ENCODE assay signal across 15 cellular contexts in the genomic region with DNA sequence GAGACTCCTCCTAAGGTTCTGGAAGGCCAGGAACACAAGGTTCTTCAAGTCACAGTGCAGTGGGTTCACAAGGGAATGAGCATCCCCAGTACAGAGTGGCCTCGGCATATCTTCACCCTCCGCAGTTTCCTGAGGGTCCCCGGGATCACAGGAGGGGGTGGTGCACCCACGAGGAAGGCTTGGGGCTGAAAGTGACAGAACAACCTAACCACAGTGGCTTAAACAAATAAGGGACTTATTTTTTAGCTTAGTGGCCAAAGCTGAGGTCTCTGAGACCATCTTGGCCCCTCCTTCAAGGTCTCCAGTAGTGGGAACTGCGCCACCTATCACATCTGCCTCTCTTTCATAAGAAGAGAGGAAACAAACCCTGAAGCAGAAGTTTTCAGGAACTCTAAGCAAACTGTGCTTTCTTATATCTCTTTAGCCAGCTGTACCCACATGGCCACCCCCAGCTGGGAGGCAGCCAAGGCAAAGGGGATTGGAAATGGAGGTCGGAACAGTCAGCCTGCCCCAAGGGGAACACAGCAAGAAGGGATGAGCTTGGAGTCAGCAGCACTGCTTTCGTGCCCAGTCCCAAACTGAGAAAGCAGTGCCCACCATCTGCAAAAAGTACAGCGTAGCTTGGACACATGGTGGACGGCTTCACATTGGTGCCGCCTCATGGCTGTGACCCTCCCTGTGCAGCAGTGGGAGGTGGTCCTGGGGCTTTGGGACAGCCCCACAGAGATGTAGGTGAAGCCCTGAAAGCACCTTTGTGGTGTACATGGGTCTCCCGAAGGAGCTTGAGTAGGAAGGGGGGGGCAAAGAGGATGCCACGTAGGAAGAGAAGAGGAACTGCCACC.
DNase-seq lines count a peak whose midpoint lies in the region; ATAC-seq, FAIRE-seq and TF ChIP-seq lines count a peak whose summit lies in the region.
"Had no signal": no experiment of that assay in that cellular context is flagged by ENCODE, and none has a peak within 500 bp of the region (broad histone marks: within the 10 kb centered on the region; RNA-seq: fewer than 3 reads in every experiment).

No MANE protein-coding gene starts in this region.

- peaks cover 6% of the 10 kb centered on the region for H3K9me3 Mint-ChIP-seq in chondrocyte (ENCODE audit: low read depth)

- TF ChIP-seq CTCF in chondrocyte (IDR thresholded peaks at IDR 0.05), result no peak

- H3K4me3 Mint-ChIP-seq in chondrocyte (ENCODE audit: unreplicated experiment), result no peak overlapping the region

- H3K36me3 Mint-ChIP-seq in chondrocyte (ENCODE audit: low read depth), result no peaks in the 10 kb centered on the region

- H3K27ac Mint-ChIP-seq in chondrocyte (ENCODE audit: unreplicated experiment), result peak overlapping the region; percentile 89

- DNase-seq in GM18507 (ENCODE audit: extremely low spot score, insufficient read length, low read depth) (peak; percentile 30), chondrocyte (ENCODE audit: low spot score) (no peak), HuH-7.5 (ENCODE audit: low spot score) (no peak), foreskin melanocyte (no peak), superior temporal gyrus (ENCODE audit: extremely low spot score) (no peak)
- DNase-seq: activated CD8-positive, alpha-beta memory T cell treated with anti-CD3 and anti-CD28 coated beads, Interleukin-2, amount 50 U/mL, for 48 hours; cerebellar nuclear complex; heart left ventricle; NCI-H1930; stimulated activated CD4-positive, alpha-beta T cell treated with anti-CD3 and anti-CD28 coated beads, Interleukin-4, amount 100 ng/mL, for 1 hour; transverse colon had no signal

- ATAC-seq in GM21447 (IDR thresholded peaks at IDR 0.05; ENCODE audit: unreplicated experiment) (peak; percentile 82), HG03196 (IDR thresholded peaks at IDR 0.05; ENCODE audit: unreplicated experiment) (peak; percentile 81), SK-N-SH treated with all-trans-retinoic acid at 6 μM for 48 hours (no peak)
- ATAC-seq: heart left ventricle had no signal

- H3K27me3 Mint-ChIP-seq in chondrocyte (ENCODE audit: low read depth), result no peaks in the 10 kb centered on the region

- FAIRE-seq in GM18507 (lab: Jason Lieb, UNC), result peak; percentile 95
- FAIRE-seq: D721Med had no signal

- peaks cover 47% of the 10 kb centered on the region for H3K4me1 Mint-ChIP-seq in chondrocyte (ENCODE audit: low read depth)

TF ChIP-seq in SK-N-SH treated with all-trans-retinoic acid at 6 μM for 48 hours, 23 proteins besides CTCF, POLR2A, EP300 and RAD21:
- TF ChIP-seq TCF4 (CRISPR knock-in tag; IDR thresholded peaks at IDR 0.05; ENCODE audit: borderline replicate concordance) (no peak), ESRRG (CRISPR knock-in tag; IDR thresholded peaks at IDR 0.05) (no peak), ZFP30 (CRISPR knock-in tag; IDR thresholded peaks at IDR 0.05) (no peak), RARB (CRISPR knock-in tag; IDR thresholded peaks at IDR 0.05) (no peak)
- TF ChIP-seq, protein P1, sequence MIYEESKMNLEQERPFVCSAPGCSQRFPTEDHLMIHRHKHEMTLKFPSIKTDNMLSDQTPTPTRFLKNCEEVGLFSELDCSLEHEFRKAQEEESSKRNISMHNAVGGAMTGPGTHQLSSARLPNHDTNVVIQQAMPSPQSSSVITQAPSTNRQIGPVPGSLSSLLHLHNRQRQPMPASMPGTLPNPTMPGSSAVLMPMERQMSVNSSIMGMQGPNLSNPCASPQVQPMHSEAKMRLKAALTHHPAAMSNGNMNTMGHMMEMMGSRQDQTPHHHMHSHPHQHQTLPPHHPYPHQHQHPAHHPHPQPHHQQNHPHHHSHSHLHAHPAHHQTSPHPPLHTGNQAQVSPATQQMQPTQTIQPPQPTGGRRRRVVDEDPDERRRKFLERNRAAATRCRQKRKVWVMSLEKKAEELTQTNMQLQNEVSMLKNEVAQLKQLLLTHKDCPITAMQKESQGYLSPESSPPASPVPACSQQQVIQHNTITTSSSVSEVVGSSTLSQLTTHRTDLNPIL (CRISPR knock-in tag; IDR thresholded peaks at IDR 0.05; ENCODE audit: low read depth), result no peak
- TF ChIP-seq, protein P2, sequence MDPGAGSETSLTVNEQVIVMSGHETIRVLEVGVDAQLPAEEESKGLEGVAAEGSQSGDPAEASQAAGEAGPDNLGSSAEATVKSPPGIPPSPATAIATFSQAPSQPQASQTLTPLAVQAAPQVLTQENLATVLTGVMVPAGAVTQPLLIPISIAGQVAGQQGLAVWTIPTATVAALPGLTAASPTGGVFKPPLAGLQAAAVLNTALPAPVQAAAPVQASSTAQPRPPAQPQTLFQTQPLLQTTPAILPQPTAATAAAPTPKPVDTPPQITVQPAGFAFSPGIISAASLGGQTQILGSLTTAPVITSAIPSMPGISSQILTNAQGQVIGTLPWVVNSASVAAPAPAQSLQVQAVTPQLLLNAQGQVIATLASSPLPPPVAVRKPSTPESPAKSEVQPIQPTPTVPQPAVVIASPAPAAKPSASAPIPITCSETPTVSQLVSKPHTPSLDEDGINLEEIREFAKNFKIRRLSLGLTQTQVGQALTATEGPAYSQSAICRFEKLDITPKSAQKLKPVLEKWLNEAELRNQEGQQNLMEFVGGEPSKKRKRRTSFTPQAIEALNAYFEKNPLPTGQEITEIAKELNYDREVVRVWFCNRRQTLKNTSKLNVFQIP (CRISPR knock-in tag; IDR thresholded peaks at IDR 0.05; ENCODE audit: borderline replicate concordance, low read depth), result no peak
